In genomic region chr1:101293461-101294045, GRCh38 we compare ENCODE assay signal across 1 cellular context.
TF ChIP-seq lines count a peak whose summit lies in the region.

No MANE protein-coding gene starts in this region.

TF ChIP-seq in GM23338, 12 proteins besides CTCF, POLR2A, EP300 and RAD21 (continued from another document):
- TF ChIP-seq REST (IDR thresholded peaks at IDR 0.05; ENCODE audit: unreplicated experiment): no peak
